ENCODE assay signal across 8 cellular contexts in the genomic region with DNA sequence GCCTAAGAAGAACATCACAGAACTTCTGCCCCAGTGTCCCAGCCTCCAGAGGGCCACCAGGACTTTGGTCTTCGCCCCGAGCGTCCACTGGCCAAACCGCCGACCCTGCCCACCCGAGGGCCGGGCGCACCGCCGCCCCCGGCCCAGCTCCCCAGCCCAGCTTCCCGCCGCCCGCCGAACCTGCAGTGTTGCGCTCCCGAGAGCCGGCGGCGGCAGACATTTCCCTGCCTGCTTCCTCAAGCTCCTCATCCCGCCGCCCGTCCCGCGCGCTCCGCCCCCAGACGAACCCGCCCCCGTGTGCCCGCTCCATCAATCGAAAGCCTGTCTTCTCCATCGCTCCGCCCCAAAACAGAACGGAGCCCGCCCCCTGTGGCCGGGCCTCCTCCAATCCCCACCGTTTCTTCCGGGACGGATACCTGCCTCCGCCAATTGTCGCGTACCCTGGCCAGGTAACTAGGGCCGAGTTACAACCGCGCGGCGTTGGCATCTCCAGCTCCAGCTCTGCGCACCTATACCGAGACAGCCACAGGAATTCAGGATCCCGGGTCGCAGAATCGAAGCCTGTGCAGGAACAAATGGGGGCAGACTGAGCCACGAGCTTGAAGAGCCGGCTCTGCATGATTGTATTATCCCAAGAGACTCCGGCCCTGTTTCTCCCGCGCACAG.
DNase-seq lines count a peak whose midpoint lies in the region; ATAC-seq and TF ChIP-seq lines count a peak whose summit lies in the region.

No MANE protein-coding gene starts in this region.

- H3K27ac ChIP-seq in coronary artery: peak overlapping the region; percentile 70 to 87

- peak; percentile 42 to 95 (median 89) for DNase-seq in C1 segment of cervical spinal cord (lab: John Stamatoyannopoulos, UW)
- peak; percentile 89 for DNase-seq in NCI-H524 treated with DMSO at 0.1 percent for 48 hours (lab: John Stamatoyannopoulos, UW)
- peak; percentile 93 to 97 for DNase-seq in activated CD4-positive, alpha-beta T cell treated with anti-CD3 and anti-CD28 coated beads for 4 hours
- peak; percentile 98 for DNase-seq in coronary artery (ENCODE audit: low spot score)
- peak; percentile 99 for DNase-seq in left kidney (ENCODE audit: low read depth, low spot score)
- peak; percentile 93 to 95 for DNase-seq in stimulated activated CD4-positive, alpha-beta T cell treated with anti-CD3 and anti-CD28 coated beads, Interleukin-1b, Interleukin-23, amount 100 ng/mL, for 4 hours (ENCODE audit: low read depth in 2 of 2)

- ATAC-seq in GM19328 (IDR thresholded peaks at IDR 0.05; ENCODE audit: unreplicated experiment): peak; percentile 93
- ATAC-seq in HG03460 (IDR thresholded peaks at IDR 0.05; ENCODE audit: unreplicated experiment): peak; percentile 92

- H3K4me3 ChIP-seq in coronary artery: peak overlapping the region; percentile 95

- no peak for TF ChIP-seq CTCF in coronary artery (IDR thresholded peaks at IDR 0.05)

Comparison
In these comparisons a context has a peak if more than half of its experiments do, and no peak if none do; other contexts are left out.
1. Peak in every context shown above with its lines: DNase-seq, ATAC-seq, H3K4me3 ChIP-seq and H3K27ac ChIP-seq.